Comparison of ENCODE assay signal across 8 cellular contexts in the genomic region with DNA sequence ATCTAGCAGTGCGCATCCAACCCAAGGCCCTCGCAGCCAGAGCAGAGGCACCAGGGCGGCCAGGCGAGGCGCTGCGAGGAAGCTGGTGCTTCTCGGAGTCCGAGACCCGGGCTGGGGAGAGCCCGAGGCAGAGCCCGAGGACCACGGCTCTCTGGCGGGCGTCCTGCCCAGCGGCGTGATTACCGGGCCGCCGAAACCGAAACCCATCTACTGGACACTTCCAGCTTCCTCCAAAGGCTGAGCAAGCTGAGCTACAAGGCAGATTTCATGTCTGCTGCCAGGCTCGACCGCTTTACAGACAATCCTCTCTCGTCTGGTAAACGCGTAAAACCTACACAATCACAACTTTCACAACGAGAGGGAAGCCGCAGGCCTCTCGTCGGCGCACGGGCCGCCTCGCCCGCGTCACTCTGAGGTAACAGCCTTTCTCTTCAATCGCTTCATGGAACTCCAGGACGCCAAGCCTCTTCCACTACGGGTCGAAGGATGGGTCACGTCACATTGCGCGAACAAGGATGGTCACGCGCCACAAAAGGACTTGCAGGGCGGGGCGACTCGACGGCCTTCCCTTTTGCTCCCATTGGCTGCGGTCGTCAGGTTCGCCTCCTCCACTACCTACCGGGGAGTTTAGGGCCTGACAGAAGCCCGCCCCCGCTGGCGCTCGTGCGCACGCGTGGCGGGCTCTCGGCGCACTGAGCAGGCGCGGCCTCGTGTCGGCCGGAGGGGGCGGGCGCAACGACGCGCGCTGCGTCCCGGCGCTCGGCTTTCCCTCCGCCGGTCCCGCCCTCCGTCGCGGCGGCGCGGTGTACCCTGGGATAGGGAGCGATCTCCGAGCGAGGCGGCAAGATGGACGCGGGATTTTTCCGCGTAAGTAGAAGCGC. TPM values are rescaled to one million over a fixed set of nuclear protein-coding genes. Genes with fewer than 3 reads are reported as not detected.
DNase-seq lines count a peak whose midpoint lies in the region; ATAC-seq and TF ChIP-seq lines count a peak whose summit lies in the region.

A gene with protein sequence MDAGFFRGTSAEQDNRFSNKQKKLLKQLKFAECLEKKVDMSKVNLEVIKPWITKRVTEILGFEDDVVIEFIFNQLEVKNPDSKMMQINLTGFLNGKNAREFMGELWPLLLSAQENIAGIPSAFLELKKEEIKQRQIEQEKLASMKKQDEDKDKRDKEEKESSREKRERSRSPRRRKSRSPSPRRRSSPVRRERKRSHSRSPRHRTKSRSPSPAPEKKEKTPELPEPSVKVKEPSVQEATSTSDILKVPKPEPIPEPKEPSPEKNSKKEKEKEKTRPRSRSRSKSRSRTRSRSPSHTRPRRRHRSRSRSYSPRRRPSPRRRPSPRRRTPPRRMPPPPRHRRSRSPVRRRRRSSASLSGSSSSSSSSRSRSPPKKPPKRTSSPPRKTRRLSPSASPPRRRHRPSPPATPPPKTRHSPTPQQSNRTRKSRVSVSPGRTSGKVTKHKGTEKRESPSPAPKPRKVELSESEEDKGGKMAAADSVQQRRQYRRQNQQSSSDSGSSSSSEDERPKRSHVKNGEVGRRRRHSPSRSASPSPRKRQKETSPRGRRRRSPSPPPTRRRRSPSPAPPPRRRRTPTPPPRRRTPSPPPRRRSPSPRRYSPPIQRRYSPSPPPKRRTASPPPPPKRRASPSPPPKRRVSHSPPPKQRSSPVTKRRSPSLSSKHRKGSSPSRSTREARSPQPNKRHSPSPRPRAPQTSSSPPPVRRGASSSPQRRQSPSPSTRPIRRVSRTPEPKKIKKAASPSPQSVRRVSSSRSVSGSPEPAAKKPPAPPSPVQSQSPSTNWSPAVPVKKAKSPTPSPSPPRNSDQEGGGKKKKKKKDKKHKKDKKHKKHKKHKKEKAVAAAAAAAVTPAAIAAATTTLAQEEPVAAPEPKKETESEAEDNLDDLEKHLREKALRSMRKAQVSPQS (plus strand): TSS at position 822 of the 881 bp plus-strand sequence. CDS start 25 bp downstream, at position 847.

- intact Hi-C loops in ascending aorta (cut with DNase I) (loop anchor here (2.0 to 5.0 kb wide), 3 partner anchors 102 to 1520 kb away; a partner anchor contains a TSS), right cardiac atrium (cut with DNase I) (no loop called here), uterus (cut with DNase I; ENCODE audit: low total_unique reads) (no loop called here)

- peak within 1 kb of the TSS; percentile 95 to 100 for H3K27ac ChIP-seq in ascending aorta
- H3K27ac ChIP-seq in right cardiac atrium (ENCODE audit: low read length), result peak within 1 kb of the TSS; percentile 94
- H3K27ac ChIP-seq in uterus, result peak within 1 kb of the TSS; percentile 99 to 100

- TF ChIP-seq CTCF in ascending aorta (IDR thresholded peaks at IDR 0.05) (peak in 2 of 3 experiments; percentile 10), uterus (IDR thresholded peaks at IDR 0.05) (peak in 1 of 4 experiments; percentile 8)

- H3K27me3 ChIP-seq in ascending aorta (no peaks in the 10 kb centered on the region), right cardiac atrium (ENCODE audit: control insufficient read depth, insufficient read depth) (no peaks in the 10 kb centered on the region), uterus (no peaks in the 10 kb centered on the region)

- H3K4me3 ChIP-seq in ascending aorta, result peak within 1 kb of the TSS; percentile 73 to 88
- peak within 1 kb of the TSS; percentile 92 for H3K4me3 ChIP-seq in right cardiac atrium (ENCODE audit: low read length)
- H3K4me3 ChIP-seq in uterus, result peak within 1 kb of the TSS; percentile 85 to 96

- peak; percentile 99 for TF ChIP-seq POLR2A in uterus (IDR thresholded peaks at IDR 0.05)

- ATAC-seq in GM18499 (IDR thresholded peaks at IDR 0.05; ENCODE audit: insufficient read depth, unreplicated experiment) (peak; percentile 67), HG02943 (IDR thresholded peaks at IDR 0.05; ENCODE audit: low read depth, unreplicated experiment) (peak; percentile 86), right cardiac atrium (peak; percentile 98)

- WGBS in right cardiac atrium, result under 1% methylated on average over 95 of the region's 95 CpGs

- H3K36me3 ChIP-seq in ascending aorta, result peaks cover 18 to 20% of the 10 kb centered on the region in 2 donors
- H3K36me3 ChIP-seq in uterus, result no peaks in the 10 kb centered on the region

- DNase-seq in NCI-H1930 (lab: John Stamatoyannopoulos, UW) (peak; percentile 96 to 99), ascending aorta (ENCODE audit: low spot score in 2 of 2) (peak; percentile 98 to 100), right cardiac atrium (peak; percentile 99 to 100 (median 99)), pulmonary artery endothelial cell (ENCODE audit: low read depth, low spot score) (peak; percentile 100), uterus (peak; percentile 99 to 100)
- DNase-seq in T-helper 2 cell treated with Interferon-gamma antibody and Interleukin-4, amounts not matched to agents 5 μg/mL and 100 μg/mL, for 36 hours (ENCODE audit: low spot score), result peak; percentile 99

- no peaks in the 10 kb centered on the region for H3K9me3 ChIP-seq in ascending aorta
- no peaks in the 10 kb centered on the region for H3K9me3 ChIP-seq in right cardiac atrium (ENCODE audit: control insufficient read depth, low read length)
- no peaks in the 10 kb centered on the region for H3K9me3 ChIP-seq in uterus

- peak within 1 kb of the TSS; percentile 97 for H3K4me3 Mint-ChIP-seq in T-helper 2 cell treated with Interferon-gamma antibody and Interleukin-4, amounts not matched to agents 5 μg/mL and 100 μg/mL, for 36 hours

- no peaks in the 10 kb centered on the region for H3K27me3 Mint-ChIP-seq in T-helper 2 cell treated with Interferon-gamma antibody and Interleukin-4, amounts not matched to agents 5 μg/mL and 100 μg/mL, for 36 hours (ENCODE audit: low read depth)

- H3K9me3 Mint-ChIP-seq in T-helper 2 cell treated with Interferon-gamma antibody and Interleukin-4, amounts not matched to agents 5 μg/mL and 100 μg/mL, for 36 hours, result no peaks in the 10 kb centered on the region

- H3K36me3 Mint-ChIP-seq in T-helper 2 cell treated with Interferon-gamma antibody and Interleukin-4, amounts not matched to agents 5 μg/mL and 100 μg/mL, for 36 hours (ENCODE audit: low read depth), result peaks cover 36% of the 10 kb centered on the region

- H3K27ac Mint-ChIP-seq in T-helper 2 cell treated with Interferon-gamma antibody and Interleukin-4, amounts not matched to agents 5 μg/mL and 100 μg/mL, for 36 hours, result peak within 1 kb of the TSS; percentile 99

- peaks cover 40% of the 10 kb centered on the region for H3K4me1 Mint-ChIP-seq in T-helper 2 cell treated with Interferon-gamma antibody and Interleukin-4, amounts not matched to agents 5 μg/mL and 100 μg/mL, for 36 hours (ENCODE audit: low read depth)

- peaks cover 8 to 15% of the 10 kb centered on the region in 2 donors for H3K4me1 ChIP-seq in ascending aorta
- peaks cover 7% of the 10 kb centered on the region for H3K4me1 ChIP-seq in right cardiac atrium (ENCODE audit: control insufficient read depth, insufficient read depth, low read length)
- peaks cover 0 to 8% of the 10 kb centered on the region in 2 donors for H3K4me1 ChIP-seq in uterus

RNA-seq across cellular contexts. Expression of the gene that starts here (rescaled TPM):
- total RNA-seq in ascending aorta (90.5 TPM), right cardiac atrium (10 to 100 TPM; 71.8 to 91.7 (median 79.3) TPM), pulmonary artery endothelial cell (24.5 and 27.3 TPM in 2 replicates), uterus (100 to 1,000 TPM in 2 of 4 donors, 10 to 100 TPM in 2; 92.6 to 177 (median 129) TPM)
- 41.2 TPM for polyA plus RNA-seq in right cardiac atrium

Comparison
In these comparisons a context has a peak if more than half of its experiments do, and no peak if none do; other contexts are left out.
1. Peak in every context shown above with its lines: DNase-seq, ATAC-seq, H3K4me3 ChIP-seq and H3K27ac ChIP-seq.